20 cellular contexts compared by ENCODE assay signal in genomic region chr6:89257346-89257745, GRCh38. TPM values are rescaled to one million over a fixed set of nuclear protein-coding genes. Genes with fewer than 3 reads are reported as not detected.
DNase-seq lines count a peak whose midpoint lies in the region; TF ChIP-seq lines count a peak whose summit lies in the region.
"Had no signal": no experiment of that assay in that cellular context is flagged by ENCODE, and none has a peak within 500 bp of the region (broad histone marks: within the 10 kb centered on the region; RNA-seq: fewer than 3 reads in every experiment).

No MANE protein-coding gene starts in this region.

- no peak overlapping the region for H3K4me3 Mint-ChIP-seq in osteocyte (ENCODE audit: unreplicated experiment)
- H3K4me3 Mint-ChIP-seq: CD14-positive monocyte; CD4-positive, alpha-beta T cell; CD8-positive, alpha-beta memory T cell; HFFc6 had no signal

- no peaks in the 10 kb centered on the region for H3K27me3 ChIP-seq in esophagus squamous epithelium
- H3K27me3 ChIP-seq: BE2C; BLaER1 treated with 17β-estradiol and CSF1 and Interleukin-3, amounts not matched to agents 10 nM and 100 nM had no signal

- WGBS in esophagus squamous epithelium, 2 donors = 84 to 94% methylated on average over 6 of the region's 6 CpGs

- no peaks in the 10 kb centered on the region for H3K9me3 Mint-ChIP-seq in osteocyte (ENCODE audit: unreplicated experiment)
- H3K9me3 Mint-ChIP-seq: CD4-positive, alpha-beta T cell; CD8-positive, alpha-beta memory T cell; HFFc6 had no signal

- no peak overlapping the region for H2AFZ ChIP-seq in OCI-LY7 (ENCODE audit: low read length)

- H3K27ac Mint-ChIP-seq in osteocyte (ENCODE audit: unreplicated experiment) = no peak overlapping the region
- H3K27ac Mint-ChIP-seq: CD14-positive monocyte; CD4-positive, alpha-beta T cell; HFFc6 had no signal

- intact Hi-C loops in OCI-LY7 (cut with micrococcal nuclease; ENCODE audit: unreplicated experiment) = no loop called here
- intact Hi-C loops in esophagus squamous epithelium (cut with DNase I) = no loop called here

- H3K36me3 ChIP-seq in OCI-LY7 (ENCODE audit: insufficient read depth, low read length) (no peaks in the 10 kb centered on the region), esophagus squamous epithelium (no peaks in the 10 kb centered on the region)
- H3K36me3 ChIP-seq: BE2C; BLaER1 treated with 17β-estradiol and CSF1 and Interleukin-3, amounts not matched to agents 10 nM and 100 nM; HAP-1 had no signal

- peak; percentile 30 for DNase-seq in activated CD8-positive, alpha-beta memory T cell treated with anti-CD3 and anti-CD28 coated beads for 24 hours
- no peak for DNase-seq in activated CD8-positive, alpha-beta memory T cell treated with anti-CD3 and anti-CD28 coated beads, Interleukin-2, amount 50 U/mL, for 48 hours
- DNase-seq in OCI-LY7 (ENCODE audit: low spot score) (no peak), osteocyte (ENCODE audit: extremely low spot score, unreplicated experiment) (peak; percentile 70), esophagus squamous epithelium (lab: John Stamatoyannopoulos, UW) (no peak), retina (no peak)
- DNase-seq: AML-193; BE2C; CD4-positive, alpha-beta T cell; CD8-positive, alpha-beta memory T cell; DMS 273 treated with DMSO at 0.1 percent for 48 hours; DMS79; EL; GDM1; GOT3; HFFc6 had no signal

- H3K36me3 Mint-ChIP-seq in osteocyte (ENCODE audit: unreplicated experiment) = no peaks in the 10 kb centered on the region
- H3K36me3 Mint-ChIP-seq: CD14-positive monocyte; CD8-positive, alpha-beta memory T cell had no signal

- H3K9me2 ChIP-seq in OCI-LY7 (ENCODE audit: insufficient read depth, low read length) = no peaks in the 10 kb centered on the region

- no peak overlapping the region for H3K4me2 ChIP-seq in OCI-LY7 (ENCODE audit: low read length)
- H3K4me2 ChIP-seq: BLaER1 treated with 17β-estradiol and CSF1 and Interleukin-3, amounts not matched to agents 10 nM and 100 nM had no signal

- H3K27ac ChIP-seq in OCI-LY7 (ENCODE audit: low read depth, low read length, poor library complexity, severe bottlenecking) (no peak overlapping the region), esophagus squamous epithelium (no peak overlapping the region)
- H3K27ac ChIP-seq: 22Rv1; BLaER1 treated with 17β-estradiol and CSF1 and Interleukin-3, amounts not matched to agents 10 nM and 100 nM had no signal

- POLR2A ChIA-PET in OCI-LY7 (lab: Charles Lee) = no interaction called here

- no peak overlapping the region for H3K4me3 ChIP-seq in OCI-LY7 (ENCODE audit: low read depth, low read length, poor library complexity, severe bottlenecking)
- H3K4me3 ChIP-seq in esophagus squamous epithelium = no peak overlapping the region
- H3K4me3 ChIP-seq: BLaER1 treated with 17β-estradiol and CSF1 and Interleukin-3, amounts not matched to agents 10 nM and 100 nM; HAP-1 had no signal

- no peaks in the 10 kb centered on the region for H3K79me2 ChIP-seq in OCI-LY7 (ENCODE audit: insufficient read depth, low read depth, low read length)

- H3K27me3 Mint-ChIP-seq in osteocyte (ENCODE audit: unreplicated experiment) = peaks cover 18% of the 10 kb centered on the region
- H3K27me3 Mint-ChIP-seq: CD4-positive, alpha-beta T cell had no signal

- H3K4me1 Mint-ChIP-seq in osteocyte (ENCODE audit: unreplicated experiment) = no peaks in the 10 kb centered on the region
- H3K4me1 Mint-ChIP-seq: CD8-positive, alpha-beta memory T cell had no signal

- CTCF ChIA-PET in OCI-LY7 (lab: Charles Lee; ENCODE audit: unreplicated experiment) = interaction anchor here (0.7 kb wide), 1 partner anchor 179 kb away, joined by 5 read pairs; no protein-coding TSS in a partner anchor

- H3K9me3 ChIP-seq in OCI-LY7 (ENCODE audit: low read length) = no peaks in the 10 kb centered on the region
- H3K9me3 ChIP-seq in esophagus squamous epithelium = no peaks in the 10 kb centered on the region
- H3K9me3 ChIP-seq: BE2C; BLaER1 treated with 17β-estradiol and CSF1 and Interleukin-3, amounts not matched to agents 10 nM and 100 nM; HAP-1 had no signal

- TF ChIP-seq POLR2A in esophagus squamous epithelium (IDR thresholded peaks at IDR 0.05) = no peak

- no peaks in the 10 kb centered on the region for H4K20me1 ChIP-seq in OCI-LY7 (ENCODE audit: insufficient read depth, low read length)
- H4K20me1 ChIP-seq: BLaER1 treated with 17β-estradiol and CSF1 and Interleukin-3, amounts not matched to agents 10 nM and 100 nM had no signal

- TSS peak; percentile 46 for BruUV-seq in OCI-LY7 (replicated peaks; lab: Mats Ljungman, UMichigan)

- TF ChIP-seq CTCF in OCI-LY7 (conservative IDR thresholded peaks at IDR 0.05; ENCODE audit: low read length) = no peak
- TF ChIP-seq CTCF in osteocyte (IDR thresholded peaks at IDR 0.05) = no peak
- TF ChIP-seq CTCF in esophagus squamous epithelium (IDR thresholded peaks at IDR 0.05) = no peak

- H3K4me1 ChIP-seq in OCI-LY7 (ENCODE audit: insufficient read depth, low read length, poor library complexity, severe bottlenecking) = peaks cover 29% of the 10 kb centered on the region
- no peaks in the 10 kb centered on the region for H3K4me1 ChIP-seq in esophagus squamous epithelium
- H3K4me1 ChIP-seq: BE2C, HAP-1 had no signal

RNA-seq across cellular contexts. Expression of gene GABRR1, which starts 40.2 kb away (rescaled TPM):
- total RNA-seq in OCI-LY7 (2014; rRNA removed; shearing (Covaris generic)) = not detected in 2 replicates
- total RNA-seq in OCI-LY7 (2022) (not detected in 2 replicates), osteocyte (not detected in 2 replicates), esophagus squamous epithelium (1 to 10 TPM in 1 of 4 donors, not detected in 3; 1.5 TPM)
- total RNA-seq: CD4-positive, alpha-beta T cell; CD8-positive, alpha-beta memory T cell; HFFc6 had no signal

RNA-seq across cellular contexts. Expression of gene GABRR2, which starts 57.8 kb away (rescaled TPM):
- 5.2 and 7.8 TPM in 2 replicates for total RNA-seq in OCI-LY7 (2014; rRNA removed; shearing (Covaris generic))
- total RNA-seq in OCI-LY7 (2022) (6.7 and 7.0 TPM in 2 replicates), osteocyte (0.68 and 0.97 TPM in 2 replicates), esophagus squamous epithelium (under 1 TPM in 1 of 4 donors, not detected in 3; 0.19 TPM)

Comparison
In these comparisons a context has a peak if more than half of its experiments do, and no peak if none do; other contexts are left out.
1. DNase-seq: peak in activated CD8-positive, alpha-beta memory T cell treated with anti-CD3 and anti-CD28 coated beads for 24 hours (single experiment) and osteocyte (single experiment); none in activated CD8-positive, alpha-beta memory T cell treated with anti-CD3 and anti-CD28 coated beads, Interleukin-2, amount 50 U/mL, for 48 hours (single experiment), OCI-LY7 (single experiment), esophagus squamous epithelium (single experiment) and retina (single experiment).